10 cellular contexts compared by ENCODE assay signal in genomic region chr20:45345104-45345936, GRCh38. TPM values are rescaled to one million over a fixed set of nuclear protein-coding genes. Genes with fewer than 3 reads are reported as not detected.
DNase-seq lines count a peak whose midpoint lies in the region; ATAC-seq, FAIRE-seq and TF ChIP-seq lines count a peak whose summit lies in the region.
"Had no signal": no experiment of that assay in that cellular context is flagged by ENCODE, and none has a peak within 500 bp of the region (broad histone marks: within the 10 kb centered on the region; RNA-seq: fewer than 3 reads in every experiment).

No MANE protein-coding gene starts in this region.

- no peak for ATAC-seq in CD4-positive, CD25-positive, alpha-beta regulatory T cell (ENCODE audit: low read depth in 2 of 2)
- ATAC-seq in HG03565 (IDR thresholded peaks at IDR 0.05; ENCODE audit: unreplicated experiment) (no peak), HG02884 (IDR thresholded peaks at IDR 0.05; ENCODE audit: unreplicated experiment) (no peak), HG02840 (IDR thresholded peaks at IDR 0.05; ENCODE audit: low FRiP score, unreplicated experiment) (no peak)

- peaks cover 45% of the 10 kb centered on the region for H3K4me1 ChIP-seq in CD4-positive, CD25-positive, alpha-beta regulatory T cell (ENCODE audit: control insufficient read depth, insufficient read depth, low read length, poor library complexity, severe bottlenecking)
- H3K4me1 ChIP-seq in endothelial cell of umbilical vein (ENCODE audit: control insufficient read depth, extremely low read depth, insufficient read depth, low read length) (peaks cover 64% of the 10 kb centered on the region), neural progenitor cell (peaks cover 69% of the 10 kb centered on the region)

- FAIRE-seq in endothelial cell of umbilical vein (lab: Jason Lieb, UNC), result peak; percentile 66

- H3K9me3 ChIP-seq in CD4-positive, CD25-positive, alpha-beta regulatory T cell (ENCODE audit: control insufficient read depth in 2 of 2, low read length in 2 of 2), result no peaks in the 10 kb centered on the region
- H3K9me3 ChIP-seq in endothelial cell of umbilical vein (replicated peaks; ENCODE audit: control insufficient read depth, insufficient read depth, low read length) (no peaks in the 10 kb centered on the region), neural progenitor cell (ENCODE audit: low read depth) (no peaks in the 10 kb centered on the region)

- peaks cover 0 to 47% (median 23%) of the 10 kb centered on the region in 4 donors for H3K4me1 Mint-ChIP-seq in CD4-positive, CD25-positive, alpha-beta regulatory T cell
- H3K4me1 Mint-ChIP-seq in neural progenitor cell, result peaks cover 72% of the 10 kb centered on the region

- no peaks in the 10 kb centered on the region for H3K9me1 ChIP-seq in endothelial cell of umbilical vein (replicated peaks; ENCODE audit: control insufficient read depth, extremely low read depth, insufficient read depth, low read length)

- H3K27ac ChIP-seq in CD4-positive, CD25-positive, alpha-beta regulatory T cell (ENCODE audit: insufficient read depth, low read length, poor library complexity, severe bottlenecking), result no peak overlapping the region
- H3K27ac ChIP-seq in endothelial cell of umbilical vein (ENCODE audit: insufficient read depth, low read depth, low read length), result peak overlapping the region; percentile 92
- H3K27ac ChIP-seq in neural progenitor cell, result no peak overlapping the region

- no peak overlapping the region for H3K4me3 ChIP-seq in CD4-positive, CD25-positive, alpha-beta regulatory T cell (ENCODE audit: low read depth, low read length)
- no peak overlapping the region for H3K4me3 ChIP-seq in endothelial cell of umbilical vein (replicated peaks in 1 of 3; ENCODE audit: insufficient read depth in 1 of 3, low read depth in 1 of 3, low read length in 3 of 3)
- H3K4me3 ChIP-seq in neural progenitor cell, result no peak overlapping the region

- H3K4me2 ChIP-seq in endothelial cell of umbilical vein (ENCODE audit: insufficient read depth, low read length) (peak overlapping the region; percentile 74), neural progenitor cell (peak overlapping the region; percentile 8)

- dilution Hi-C loops in endothelial cell of umbilical vein (cut with MboI; ENCODE audit: extremely low pct_ligation_motif_present, low sequenced_read_pairs), result no loop called here

- H3K27me3 Mint-ChIP-seq in CD4-positive, CD25-positive, alpha-beta regulatory T cell, result no peaks in the 10 kb centered on the region
- peaks cover 2% of the 10 kb centered on the region for H3K27me3 Mint-ChIP-seq in neural progenitor cell (ENCODE audit: insufficient read depth, low read depth)

- CTCF ChIA-PET in endothelial cell of umbilical vein (lab: Charles Lee), result interaction anchor here (0.6 to 4.7 kb wide), 11 partner anchors 17 to 221 kb away, joined by 3 to 28 read pairs (median 4); partner anchors contain the start of gene SYS1

- H3K27ac Mint-ChIP-seq in CD4-positive, CD25-positive, alpha-beta regulatory T cell, result peak overlapping the region in 2 of 3 donors; percentile 49 to 66
- H3K27ac Mint-ChIP-seq in neural progenitor cell, result peak overlapping the region; percentile 57

- TF ChIP-seq POLR2A in endothelial cell of umbilical vein (IDR thresholded peaks at IDR 0.05; ENCODE audit: low read depth, low read length), result no peak

- intact Hi-C loops in endothelial cell of umbilical vein (cut with micrococcal nuclease), result loop anchor here (10.0 kb wide), 1 partner anchor 569 kb away; the partner anchor contains the start of gene PLTP

- no peaks in the 10 kb centered on the region for H3K9me3 Mint-ChIP-seq in CD4-positive, CD25-positive, alpha-beta regulatory T cell
- no peaks in the 10 kb centered on the region for H3K9me3 Mint-ChIP-seq in neural progenitor cell
- H3K9me3 Mint-ChIP-seq: naive B cell had no signal

- H3K36me3 Mint-ChIP-seq in CD4-positive, CD25-positive, alpha-beta regulatory T cell, result no peaks in the 10 kb centered on the region
- no peaks in the 10 kb centered on the region for H3K36me3 Mint-ChIP-seq in neural progenitor cell
- H3K36me3 Mint-ChIP-seq: naive B cell had no signal

- H4K20me1 ChIP-seq in endothelial cell of umbilical vein (replicated peaks; ENCODE audit: control insufficient read depth, extremely low read depth, insufficient read depth, low read length), result no peaks in the 10 kb centered on the region
- peaks cover 8% of the 10 kb centered on the region for H4K20me1 ChIP-seq in neural progenitor cell (ENCODE audit: low read depth)

- POLR2A ChIA-PET in endothelial cell of umbilical vein (lab: Charles Lee), result interaction anchor here (0.9 to 2.7 kb wide), 3 partner anchors 12 to 18 kb away, joined by 5 to 12 read pairs (median 9); partner anchors contain the start of gene SYS1

- no peak for DNase-seq in CD4-positive, CD25-positive, alpha-beta regulatory T cell
- DNase-seq in NCI-H2196 treated with DMSO at 0.1 percent for 48 hours (lab: John Stamatoyannopoulos, UW; ENCODE audit: unreplicated experiment) (peak; percentile 31), endothelial cell of umbilical vein (ENCODE audit: low read depth, low spot score) (no peak), neural progenitor cell (ENCODE audit: low spot score) (no peak), occipital lobe (lab: John Stamatoyannopoulos, UW) (no peak)
- DNase-seq: naive B cell had no signal

- H3F3A ChIP-seq in neural progenitor cell (ENCODE audit: low read depth), result peaks cover 33% of the 10 kb centered on the region

- BruUV-seq in endothelial cell of umbilical vein (replicated peaks; lab: Mats Ljungman, UMichigan), result no TSS peak

- no peaks in the 10 kb centered on the region for H3K27me3 ChIP-seq in CD4-positive, CD25-positive, alpha-beta regulatory T cell (ENCODE audit: control insufficient read depth, insufficient read depth, low read length)
- H3K27me3 ChIP-seq in endothelial cell of umbilical vein (ENCODE audit: control insufficient read depth in 2 of 2, insufficient read depth in 2 of 2, low read length in 2 of 2) (no peaks in the 10 kb centered on the region), neural progenitor cell (no peaks in the 10 kb centered on the region)

- H2AFZ ChIP-seq in endothelial cell of umbilical vein (ENCODE audit: low read depth, low read length), result no peak overlapping the region
- no peak overlapping the region for H2AFZ ChIP-seq in neural progenitor cell (replicated peaks)

- TF ChIP-seq CTCF in endothelial cell of umbilical vein (IDR thresholded peaks at IDR 0.05; ENCODE audit: extremely low read depth in 1 of 2, insufficient read depth in 1 of 2, low read depth in 1 of 2, low read length in 2 of 2) (no peak), neural progenitor cell (IDR thresholded peaks at IDR 0.05) (no peak)

- H3K9ac ChIP-seq in endothelial cell of umbilical vein (replicated peaks; ENCODE audit: extremely low read depth, insufficient read depth, low read length) (no peak overlapping the region), neural progenitor cell (no peak overlapping the region)

- peaks cover 66% of the 10 kb centered on the region for H3K79me2 ChIP-seq in endothelial cell of umbilical vein (ENCODE audit: control insufficient read depth, insufficient read depth, low read length)
- H3K79me2 ChIP-seq in neural progenitor cell (ENCODE audit: low read depth), result peaks cover 32% of the 10 kb centered on the region

- peak overlapping the region; percentile 1 to 63 (median 16) for H3K4me3 Mint-ChIP-seq in CD4-positive, CD25-positive, alpha-beta regulatory T cell
- H3K4me3 Mint-ChIP-seq in neural progenitor cell, result no peak overlapping the region

- H3K36me3 ChIP-seq in CD4-positive, CD25-positive, alpha-beta regulatory T cell (ENCODE audit: control insufficient read depth, insufficient read depth, low read length), result no peaks in the 10 kb centered on the region
- H3K36me3 ChIP-seq in endothelial cell of umbilical vein (ENCODE audit: control insufficient read depth in 2 of 2, extremely low read depth in 1 of 2, insufficient read depth in 2 of 2, low read length in 2 of 2) (peaks cover 0 to 2% of the 10 kb centered on the region in 2 experiments), neural progenitor cell (no peaks in the 10 kb centered on the region)

RNA-seq across cellular contexts. Expression of gene SDC4, which starts 2.9 kb away (rescaled TPM):
- total RNA-seq in CD4-positive, CD25-positive, alpha-beta regulatory T cell, result 8.2 TPM
- polyA plus RNA-seq in CD4-positive, CD25-positive, alpha-beta regulatory T cell, result 1 to 10 TPM; 2.2 to 6.3 (median 3.7) TPM
- 28.7 and 32.0 TPM in 2 replicates for total RNA-seq in endothelial cell of umbilical vein
- polyA plus RNA-seq in endothelial cell of umbilical vein, result 23.1 and 26.3 TPM in 2 replicates
- polyA plus RNA-seq in endothelial cell of umbilical vein (2011; cell fraction: cytosol; rRNA removed), result 21.9 and 24.6 TPM in 2 replicates
- polyA plus RNA-seq in endothelial cell of umbilical vein (2011; cell fraction: nucleus; rRNA removed), result 12.5 and 13.1 TPM in 2 replicates
- 39.6 and 39.9 TPM in 2 replicates for polyA plus RNA-seq in endothelial cell of umbilical vein (2012)
- 35.6 and 41.7 TPM in 2 replicates for polyA minus RNA-seq in endothelial cell of umbilical vein
- 39.9 TPM for polyA minus RNA-seq in endothelial cell of umbilical vein (2011; cell fraction: cytosol; rRNA and poly(A)+ RNA removed)
- 5.9 and 7.6 TPM in 2 replicates for polyA minus RNA-seq in endothelial cell of umbilical vein (2011; cell fraction: nucleus; rRNA and poly(A)+ RNA removed)
- total RNA-seq in neural progenitor cell (ENCODE audit: low replicate concordance), result 19.3 and 27.6 TPM in 2 replicates
- total RNA-seq in occipital lobe, result 1.9 TPM

RNA-seq across cellular contexts. Expression of gene SYS1, which starts 17.6 kb away (rescaled TPM):
- total RNA-seq in CD4-positive, CD25-positive, alpha-beta regulatory T cell, result 94.2 TPM
- polyA plus RNA-seq in CD4-positive, CD25-positive, alpha-beta regulatory T cell, result 10 to 100 TPM; 38.4 to 54.3 (median 42.0) TPM
- 22.3 and 27.4 TPM in 2 replicates for total RNA-seq in endothelial cell of umbilical vein
- polyA plus RNA-seq in endothelial cell of umbilical vein, result 79.6 and 91.8 TPM in 2 replicates
- 45.7 and 47.1 TPM in 2 replicates for polyA plus RNA-seq in endothelial cell of umbilical vein (2011; cell fraction: cytosol; rRNA removed)
- 27.8 and 30.1 TPM in 2 replicates for polyA plus RNA-seq in endothelial cell of umbilical vein (2011; cell fraction: nucleus; rRNA removed)
- 21.2 and 22.0 TPM in 2 replicates for polyA plus RNA-seq in endothelial cell of umbilical vein (2012)
- 65.4 and 73.2 TPM in 2 replicates for polyA minus RNA-seq in endothelial cell of umbilical vein
- polyA minus RNA-seq in endothelial cell of umbilical vein (2011; cell fraction: cytosol; rRNA and poly(A)+ RNA removed), result 34.8 TPM
- polyA minus RNA-seq in endothelial cell of umbilical vein (2011; cell fraction: nucleus; rRNA and poly(A)+ RNA removed), result 34.8 and 36.4 TPM in 2 replicates
- 10.5 and 21.5 TPM in 2 replicates for total RNA-seq in neural progenitor cell (ENCODE audit: low replicate concordance)
- total RNA-seq in occipital lobe, result 23.4 TPM

RNA-seq across cellular contexts. Expression of gene TP53TG5, which starts 32.8 kb away (rescaled TPM):
- total RNA-seq in CD4-positive, CD25-positive, alpha-beta regulatory T cell, result not detected
- under 1 TPM; 0.18 to 0.56 (median 0.23) TPM for polyA plus RNA-seq in CD4-positive, CD25-positive, alpha-beta regulatory T cell
- total RNA-seq in endothelial cell of umbilical vein, result not detected in 2 replicates
- not detected in 2 replicates for polyA plus RNA-seq in endothelial cell of umbilical vein
- polyA plus RNA-seq in endothelial cell of umbilical vein (2011; cell fraction: cytosol; rRNA removed), result not detected in 2 replicates
- not detected in 2 replicates for polyA plus RNA-seq in endothelial cell of umbilical vein (2011; cell fraction: nucleus; rRNA removed)
- 0.12 and 0.22 TPM in 2 replicates for polyA plus RNA-seq in endothelial cell of umbilical vein (2012)
- not detected in 2 replicates for polyA minus RNA-seq in endothelial cell of umbilical vein
- polyA minus RNA-seq in endothelial cell of umbilical vein (2011; cell fraction: cytosol; rRNA and poly(A)+ RNA removed), result not detected
- polyA minus RNA-seq in endothelial cell of umbilical vein (2011; cell fraction: nucleus; rRNA and poly(A)+ RNA removed), result not detected in 2 replicates
- 0.06 TPM in 1 of 2 replicates, not detected in the other for total RNA-seq in neural progenitor cell (ENCODE audit: low replicate concordance)
- not detected for total RNA-seq in occipital lobe
- total RNA-seq: HT1080 had no signal

RNA-seq across cellular contexts. Expression of gene MATN4, which starts 37.2 kb away (rescaled TPM):
- total RNA-seq in CD4-positive, CD25-positive, alpha-beta regulatory T cell, result not detected
- under 1 TPM in 1 of 4 donors, not detected in 3; 0.10 TPM for polyA plus RNA-seq in CD4-positive, CD25-positive, alpha-beta regulatory T cell
- total RNA-seq in endothelial cell of umbilical vein, result 0.14 TPM in 1 of 2 replicates, not detected in the other
- polyA plus RNA-seq in endothelial cell of umbilical vein, result 0.10 and 0.11 TPM in 2 replicates
- 0.03 TPM in 1 of 2 replicates, not detected in the other for polyA plus RNA-seq in endothelial cell of umbilical vein (2011; cell fraction: cytosol; rRNA removed)
- polyA plus RNA-seq in endothelial cell of umbilical vein (2011; cell fraction: nucleus; rRNA removed), result not detected in 2 replicates
- polyA plus RNA-seq in endothelial cell of umbilical vein (2012), result not detected in 2 replicates
- polyA minus RNA-seq in endothelial cell of umbilical vein, result 0.11 and 0.17 TPM in 2 replicates
- not detected for polyA minus RNA-seq in endothelial cell of umbilical vein (2011; cell fraction: cytosol; rRNA and poly(A)+ RNA removed)
- polyA minus RNA-seq in endothelial cell of umbilical vein (2011; cell fraction: nucleus; rRNA and poly(A)+ RNA removed), result not detected in 2 replicates
- total RNA-seq in neural progenitor cell (ENCODE audit: low replicate concordance), result 0.06 TPM in 1 of 2 replicates, not detected in the other
- not detected for total RNA-seq in occipital lobe
- total RNA-seq: HT1080 had no signal

RNA-seq across cellular contexts. Expression of gene RBPJL, which starts 38.7 kb away (rescaled TPM):
- not detected for total RNA-seq in CD4-positive, CD25-positive, alpha-beta regulatory T cell
- polyA plus RNA-seq in CD4-positive, CD25-positive, alpha-beta regulatory T cell, result not detected
- total RNA-seq in endothelial cell of umbilical vein (not detected in 2 replicates), neural progenitor cell (ENCODE audit: low replicate concordance) (not detected in 2 replicates), occipital lobe (not detected)
- polyA plus RNA-seq in endothelial cell of umbilical vein, result not detected in 2 replicates
- polyA plus RNA-seq in endothelial cell of umbilical vein (2011; cell fraction: cytosol; rRNA removed), result not detected in 2 replicates
- polyA plus RNA-seq in endothelial cell of umbilical vein (2011; cell fraction: nucleus; rRNA removed), result not detected in 2 replicates
- not detected in 2 replicates for polyA plus RNA-seq in endothelial cell of umbilical vein (2012)
- not detected in 2 replicates for polyA minus RNA-seq in endothelial cell of umbilical vein
- polyA minus RNA-seq in endothelial cell of umbilical vein (2011; cell fraction: cytosol; rRNA and poly(A)+ RNA removed), result not detected
- polyA minus RNA-seq in endothelial cell of umbilical vein (2011; cell fraction: nucleus; rRNA and poly(A)+ RNA removed), result not detected in 2 replicates
- total RNA-seq: HT1080 had no signal
